In genomic region chr4:76108467-76109181, GRCh38 we compare ENCODE assay signal across 13 cellular contexts. TPM values are rescaled to one million over a fixed set of nuclear protein-coding genes. Genes with fewer than 3 reads are reported as not detected.
A peak's percentile ranks its signal among the peaks of the same experiment; 100 is the strongest.
DNase-seq lines count a peak whose midpoint lies in the region; ATAC-seq and TF ChIP-seq lines count a peak whose summit lies in the region.
"Had no signal": no experiment of that assay in that cellular context is flagged by ENCODE, and none has a peak within 500 bp of the region (broad histone marks: within the 10 kb centered on the region; RNA-seq: fewer than 3 reads in every experiment).

No MANE protein-coding gene starts in this region.

- H3K4me1 ChIP-seq in OCI-LY3 (ENCODE audit: low read length) (no peaks in the 10 kb centered on the region), upper lobe of right lung (no peaks in the 10 kb centered on the region), upper lobe of left lung (no peaks in the 10 kb centered on the region)
- H3K4me1 ChIP-seq: BLaER1 treated with 17β-estradiol and CSF1 and Interleukin-3, amounts not matched to agents 10 nM and 100 nM; sigmoid colon had no signal

- H3K4me2 ChIP-seq in OCI-LY3 (ENCODE audit: low read length) = no peak overlapping the region
- H3K4me2 ChIP-seq: BLaER1 treated with 17β-estradiol and CSF1 and Interleukin-3, amounts not matched to agents 10 nM and 100 nM had no signal

- no peaks in the 10 kb centered on the region for H3K9me3 Mint-ChIP-seq in activated naive CD8-positive, alpha-beta T cell treated with anti-CD3 and anti-CD28 coated beads, Interleukin-2, amount 50 U/mL, for 24 hours
- no peaks in the 10 kb centered on the region for H3K9me3 Mint-ChIP-seq in activated naive CD8-positive, alpha-beta T cell treated with anti-CD3 and anti-CD28 coated beads for 36 hours
- H3K9me3 Mint-ChIP-seq in naive thymus-derived CD8-positive, alpha-beta T cell = no peaks in the 10 kb centered on the region

- H3K27me3 Mint-ChIP-seq in activated naive CD8-positive, alpha-beta T cell treated with anti-CD3 and anti-CD28 coated beads, Interleukin-2, amount 50 U/mL, for 24 hours = no peaks in the 10 kb centered on the region
- H3K27me3 Mint-ChIP-seq in activated naive CD8-positive, alpha-beta T cell treated with anti-CD3 and anti-CD28 coated beads for 36 hours = no peaks in the 10 kb centered on the region
- no peaks in the 10 kb centered on the region for H3K27me3 Mint-ChIP-seq in naive thymus-derived CD8-positive, alpha-beta T cell

- H3K4me1 Mint-ChIP-seq in activated naive CD8-positive, alpha-beta T cell treated with anti-CD3 and anti-CD28 coated beads, Interleukin-2, amount 50 U/mL, for 24 hours = no peaks in the 10 kb centered on the region
- H3K4me1 Mint-ChIP-seq in activated naive CD8-positive, alpha-beta T cell treated with anti-CD3 and anti-CD28 coated beads for 36 hours = no peaks in the 10 kb centered on the region
- H3K4me1 Mint-ChIP-seq in naive thymus-derived CD8-positive, alpha-beta T cell = no peaks in the 10 kb centered on the region

- H3K36me3 ChIP-seq in OCI-LY3 (replicated peaks; ENCODE audit: low read depth, low read length) = peaks cover 15% of the 10 kb centered on the region
- peaks cover 11% of the 10 kb centered on the region for H3K36me3 ChIP-seq in upper lobe of right lung
- H3K36me3 ChIP-seq in upper lobe of left lung = peaks cover 0 to 20% (median 2%) of the 10 kb centered on the region in 4 donors

- TF ChIP-seq EP300 in upper lobe of left lung (IDR thresholded peaks at IDR 0.05) = no peak

- peak; percentile 34 for TF ChIP-seq CTCF in OCI-LY3 (IDR thresholded peaks at IDR 0.05; ENCODE audit: low read depth, low read length)
- TF ChIP-seq CTCF in upper lobe of right lung (IDR thresholded peaks at IDR 0.05) = no peak
- no peak for TF ChIP-seq CTCF in upper lobe of left lung (IDR thresholded peaks at IDR 0.05)

- POLR2A ChIA-PET in naive thymus-derived CD8-positive, alpha-beta T cell (lab: Charles Lee) = no interaction called here

- no peaks in the 10 kb centered on the region for H4K20me1 ChIP-seq in OCI-LY3 (ENCODE audit: insufficient read depth, low read length)
- H4K20me1 ChIP-seq: BLaER1 treated with 17β-estradiol and CSF1 and Interleukin-3, amounts not matched to agents 10 nM and 100 nM had no signal

- no peak overlapping the region for H3K4me3 Mint-ChIP-seq in activated naive CD8-positive, alpha-beta T cell treated with anti-CD3 and anti-CD28 coated beads, Interleukin-2, amount 50 U/mL, for 24 hours
- H3K4me3 Mint-ChIP-seq in activated naive CD8-positive, alpha-beta T cell treated with anti-CD3 and anti-CD28 coated beads for 36 hours = no peak overlapping the region
- no peak overlapping the region for H3K4me3 Mint-ChIP-seq in naive thymus-derived CD8-positive, alpha-beta T cell

- no peak overlapping the region for H3K27ac Mint-ChIP-seq in activated naive CD8-positive, alpha-beta T cell treated with anti-CD3 and anti-CD28 coated beads, Interleukin-2, amount 50 U/mL, for 24 hours
- no peak overlapping the region for H3K27ac Mint-ChIP-seq in activated naive CD8-positive, alpha-beta T cell treated with anti-CD3 and anti-CD28 coated beads for 36 hours
- no peak overlapping the region for H3K27ac Mint-ChIP-seq in naive thymus-derived CD8-positive, alpha-beta T cell

- peak; percentile 52 for ATAC-seq in activated naive CD8-positive, alpha-beta T cell treated with anti-CD3 and anti-CD28 coated beads, Interleukin-2, amount 50 U/mL, for 24 hours
- ATAC-seq in upper lobe of right lung (peak; percentile 22), upper lobe of left lung (ENCODE audit: low FRiP score in 2 of 2) (no peak)
- ATAC-seq in naive thymus-derived CD8-positive, alpha-beta T cell = no peak

- H3K27me3 ChIP-seq in OCI-LY3 (ENCODE audit: low read depth, low read length) (no peaks in the 10 kb centered on the region), upper lobe of right lung (no peaks in the 10 kb centered on the region), upper lobe of left lung (no peaks in the 10 kb centered on the region)
- H3K27me3 ChIP-seq: BLaER1 treated with 17β-estradiol and CSF1 and Interleukin-3, amounts not matched to agents 10 nM and 100 nM; sigmoid colon had no signal

- no peaks in the 10 kb centered on the region for H3K9me3 ChIP-seq in OCI-LY3 (ENCODE audit: insufficient read depth, low read length)
- no peaks in the 10 kb centered on the region for H3K9me3 ChIP-seq in upper lobe of right lung
- no peaks in the 10 kb centered on the region for H3K9me3 ChIP-seq in upper lobe of left lung
- H3K9me3 ChIP-seq: BLaER1 treated with 17β-estradiol and CSF1 and Interleukin-3, amounts not matched to agents 10 nM and 100 nM; sigmoid colon had no signal

- H3K27ac ChIP-seq in OCI-LY3 (ENCODE audit: low read length) = no peak overlapping the region
- H3K27ac ChIP-seq in upper lobe of right lung = no peak overlapping the region
- H3K27ac ChIP-seq in upper lobe of left lung = no peak overlapping the region
- H3K27ac ChIP-seq: BLaER1 treated with 17β-estradiol and CSF1 and Interleukin-3, amounts not matched to agents 10 nM and 100 nM; sigmoid colon had no signal

- H3K4me3 ChIP-seq in OCI-LY3 (ENCODE audit: low read length) (no peak overlapping the region), upper lobe of right lung (no peak overlapping the region), upper lobe of left lung (no peak overlapping the region)
- H3K4me3 ChIP-seq: BLaER1 treated with 17β-estradiol and CSF1 and Interleukin-3, amounts not matched to agents 10 nM and 100 nM; sigmoid colon had no signal

- 50 to 51% methylated on average over 5 of the region's 5 CpGs for WGBS in upper lobe of left lung, 2 donors

- DNase-seq in activated naive CD8-positive, alpha-beta T cell treated with anti-CD3 and anti-CD28 coated beads, Interleukin-2, amount 50 U/mL, for 24 hours = no peak
- no peak for DNase-seq in activated naive CD8-positive, alpha-beta T cell treated with anti-CD3 and anti-CD28 coated beads for 36 hours
- DNase-seq in erythroblast (lab: John Stamatoyannopoulos, UW) = peak; percentile 5 to 12
- DNase-seq in upper lobe of right lung = no peak
- no peak for DNase-seq in naive thymus-derived CD8-positive, alpha-beta T cell
- no peak for DNase-seq in NCI-H2196 (lab: John Stamatoyannopoulos, UW; ENCODE audit: unreplicated experiment)
- no peak for DNase-seq in upper lobe of left lung
- DNase-seq: KG1; sigmoid colon; stimulated activated naive CD4-positive, alpha-beta T cell treated with Interleukin-2 at 50 U/mL for 16 hours had no signal

- H3K9ac ChIP-seq in OCI-LY3 (ENCODE audit: low read length) = no peak overlapping the region
- H3K9ac ChIP-seq: BLaER1 treated with 17β-estradiol and CSF1 and Interleukin-3, amounts not matched to agents 10 nM and 100 nM had no signal

- peaks cover 13% of the 10 kb centered on the region for H3K36me3 Mint-ChIP-seq in activated naive CD8-positive, alpha-beta T cell treated with anti-CD3 and anti-CD28 coated beads, Interleukin-2, amount 50 U/mL, for 24 hours (ENCODE audit: low read depth)
- peaks cover 12% of the 10 kb centered on the region for H3K36me3 Mint-ChIP-seq in activated naive CD8-positive, alpha-beta T cell treated with anti-CD3 and anti-CD28 coated beads for 36 hours
- H3K36me3 Mint-ChIP-seq in naive thymus-derived CD8-positive, alpha-beta T cell = peaks cover 6 to 11% (median 9%) of the 10 kb centered on the region in 3 donors

- intact Hi-C loops in upper lobe of right lung (cut with DNase I) = no loop called here

- TF ChIP-seq POLR2A in erythroblast (IDR thresholded peaks at IDR 0.05; ENCODE audit: low read length) (no peak), upper lobe of left lung (IDR thresholded peaks at IDR 0.05) (no peak)

- H2AFZ ChIP-seq in OCI-LY3 (ENCODE audit: low read depth, low read length) = no peak overlapping the region

- no peaks in the 10 kb centered on the region for H3K79me2 ChIP-seq in OCI-LY3 (ENCODE audit: low read length)

RNA-seq across cellular contexts. Expression of gene ART3, which starts 34.1 kb away (rescaled TPM):
- under 1 TPM in 1 of 2 experiments, not detected in 1; 0.60 TPM for total RNA-seq in activated naive CD8-positive, alpha-beta T cell treated with anti-CD3 and anti-CD28 coated beads for 36 hours
- not detected for total RNA-seq in upper lobe of right lung
- not detected for total RNA-seq in naive thymus-derived CD8-positive, alpha-beta T cell
- polyA plus RNA-seq in naive thymus-derived CD8-positive, alpha-beta T cell = not detected
- under 1 TPM in 1 of 6 donors, not detected in 5; 0.55 TPM for total RNA-seq in upper lobe of left lung
- total RNA-seq: T-helper 1 cell treated with Interleukin-12 subunit alpha and Interleukin-12 subunit beta and Interleukin-4 antibody, amounts not matched to agents 30 ng/mL and 1 ng/mL, for 36 hours had no signal

RNA-seq across cellular contexts. Expression of gene NUP54, which starts 39.6 kb away (rescaled TPM):
- total RNA-seq in activated naive CD8-positive, alpha-beta T cell treated with anti-CD3 and anti-CD28 coated beads for 36 hours = 10 to 100 TPM; 72.1 to 76.2 TPM
- total RNA-seq in upper lobe of right lung (38.2 TPM), upper lobe of left lung (10 to 100 TPM; 13.7 to 42.0 (median 29.4) TPM)
- total RNA-seq in naive thymus-derived CD8-positive, alpha-beta T cell = 10 to 100 TPM; 50.8 to 59.9 TPM
- 10 to 100 TPM; 36.8 to 40.0 (median 37.8) TPM for polyA plus RNA-seq in naive thymus-derived CD8-positive, alpha-beta T cell

Comparison
In these comparisons a context has a peak if more than half of its experiments do, and no peak if none do; other contexts are left out.
1. ATAC-seq: peak in activated naive CD8-positive, alpha-beta T cell treated with anti-CD3 and anti-CD28 coated beads, Interleukin-2, amount 50 U/mL, for 24 hours (single experiment) and upper lobe of right lung (single experiment); none in naive thymus-derived CD8-positive, alpha-beta T cell (0 of 2) and upper lobe of left lung (0 of 2).
2. DNase-seq: peak in erythroblast (2 of 2); none in activated naive CD8-positive, alpha-beta T cell treated with anti-CD3 and anti-CD28 coated beads, Interleukin-2, amount 50 U/mL, for 24 hours (single experiment), activated naive CD8-positive, alpha-beta T cell treated with anti-CD3 and anti-CD28 coated beads for 36 hours (single experiment), upper lobe of right lung (single experiment), naive thymus-derived CD8-positive, alpha-beta T cell (0 of 10), NCI-H2196 (single experiment) and upper lobe of left lung (0 of 2).